ENCODE assay signal across 1 cellular context in genomic region chr19:58009666-58010301, GRCh38.
TF ChIP-seq lines count a peak whose summit lies in the region.

No MANE protein-coding gene starts in this region.

TF ChIP-seq in K562, 482 proteins besides CTCF, POLR2A, EP300 and RAD21 (continues in another document):
- no peak for TF ChIP-seq GABPB1 (CRISPR knock-in tag; IDR thresholded peaks at IDR 0.05)
- no peak for TF ChIP-seq ETS2 (tag; IDR thresholded peaks at IDR 0.05; ENCODE audit: borderline replicate concordance, poor library complexity, severe bottlenecking)
- TF ChIP-seq THRA (IDR thresholded peaks at IDR 0.05), result no peak
- TF ChIP-seq ZEB2 (IDR thresholded peaks at IDR 0.05), result no peak
- TF ChIP-seq RFX1 (IDR thresholded peaks at IDR 0.05), result peak; percentile 85
- TF ChIP-seq RBM39 (optimal IDR thresholded peaks at IDR 0.05; ENCODE audit: low read depth, low read length), result no peak
- no peak for TF ChIP-seq FOXA3 (CRISPR knock-in tag; conservative IDR thresholded peaks at IDR 0.05 in 1 of 2, IDR thresholded peaks at IDR 0.05 in 1 of 2)
- TF ChIP-seq PHF20 (IDR thresholded peaks at IDR 0.05; ENCODE audit: partially characterized antibody), result peak; percentile 57
- TF ChIP-seq SIN3A (IDR thresholded peaks at IDR 0.05; ENCODE audit: borderline replicate concordance in 2 of 2, control insufficient read depth in 1 of 2, low read depth in 2 of 2, low read length in 2 of 2), result peak in 1 of 2 experiments; percentile 22; a peak in 1 of 4 replicates
- no peak for TF ChIP-seq BRCA1 (IDR thresholded peaks at IDR 0.05)
- no peak for TF ChIP-seq BRCA1 (CRISPR knock-in tag; IDR thresholded peaks at IDR 0.05)
- no peak for TF ChIP-seq SPI1 (IDR thresholded peaks at IDR 0.05; ENCODE audit: borderline replicate concordance, low read depth, low read length)
- TF ChIP-seq EGR1 (conservative IDR thresholded peaks at IDR 0.05), result no peak
- TF ChIP-seq HCFC1 (IDR thresholded peaks at IDR 0.05; ENCODE audit: low read depth, low read length), result peak; percentile 66
- TF ChIP-seq RFX7 (CRISPR knock-in tag; IDR thresholded peaks at IDR 0.05), result no peak
- TF ChIP-seq ZSCAN29 (IDR thresholded peaks at IDR 0.05), result no peak
- peak in 1 of 2 experiments; percentile 47; a peak in 1 of 4 replicates for TF ChIP-seq MNT (conservative IDR thresholded peaks at IDR 0.05)
- TF ChIP-seq ZBTB7A (IDR thresholded peaks at IDR 0.05; ENCODE audit: borderline replicate concordance, control insufficient read depth, low read depth, low read length), result no peak
- peak; percentile 90 to 92 for TF ChIP-seq NRF1 (conservative IDR thresholded peaks at IDR 0.05 in 1 of 2, IDR thresholded peaks at IDR 0.05 in 1 of 2)
- TF ChIP-seq HDAC1 (IDR thresholded peaks at IDR 0.05), result 0 out of 4 replicates have a peak, but pooled peaks of 1 of the 2 experiments have one; percentile 37
- TF ChIP-seq ZNF830 (CRISPR knock-in tag; IDR thresholded peaks at IDR 0.05), result no peak
- no peak for TF ChIP-seq RBM34 (IDR thresholded peaks at IDR 0.05; ENCODE audit: borderline replicate concordance, insufficient read depth, low read length)
- no peak for TF ChIP-seq MCM3 (IDR thresholded peaks at IDR 0.05)
- peak; percentile 35; the same call in 1 of the 2 replicates for TF ChIP-seq ARID4B (CRISPR knock-in tag; IDR thresholded peaks at IDR 0.05)
- peak; percentile 32; the same call in 1 of the 2 replicates for TF ChIP-seq JUND (IDR thresholded peaks at IDR 0.05; ENCODE audit: borderline replicate concordance, low read depth, low read length)
- TF ChIP-seq JUND (tag; IDR thresholded peaks at IDR 0.05; ENCODE audit: borderline replicate concordance, low read depth, low read length), result peak; percentile 48; the same call in 1 of the 3 replicates
- no peak for TF ChIP-seq ARID3A (IDR thresholded peaks at IDR 0.05; ENCODE audit: borderline replicate concordance, low read depth, low read length)
- no peak for TF ChIP-seq SUPT5H (IDR thresholded peaks at IDR 0.05)
- no peak for TF ChIP-seq ZNF785 (CRISPR knock-in tag; IDR thresholded peaks at IDR 0.05)
- TF ChIP-seq ZFX (CRISPR knock-in tag; IDR thresholded peaks at IDR 0.05), result peak; percentile 33; the same call in 1 of the 2 replicates
- TF ChIP-seq ZNF133 (CRISPR knock-in tag; IDR thresholded peaks at IDR 0.05), result no peak
- no peak for TF ChIP-seq ZNF121 (CRISPR knock-in tag; conservative IDR thresholded peaks at IDR 0.05)
- no peak for TF ChIP-seq FOXA1 (IDR thresholded peaks at IDR 0.05; ENCODE audit: borderline replicate concordance)
- TF ChIP-seq CREB1 (IDR thresholded peaks at IDR 0.05), result peak; percentile 84
- TF ChIP-seq CREB1 (CRISPR knock-in tag; IDR thresholded peaks at IDR 0.05), result peak; percentile 89
- no peak for TF ChIP-seq ZNF239 (CRISPR knock-in tag; IDR thresholded peaks at IDR 0.05)
- no peak for TF ChIP-seq NONO (IDR thresholded peaks at IDR 0.05; ENCODE audit: low read depth in 2 of 2, low read length in 1 of 2)
- TF ChIP-seq MCM7 (IDR thresholded peaks at IDR 0.05), result no peak
- no peak for TF ChIP-seq HDAC3 (IDR thresholded peaks at IDR 0.05; ENCODE audit: borderline replicate concordance, partially characterized antibody)
- no peak for TF ChIP-seq COPS2 (conservative IDR thresholded peaks at IDR 0.05)
- peak; percentile 11; the same call in 1 of the 2 replicates for TF ChIP-seq NFIC (IDR thresholded peaks at IDR 0.05)
- TF ChIP-seq SNAPC5 (CRISPR knock-in tag; IDR thresholded peaks at IDR 0.05), result no peak
- TF ChIP-seq CBX2 (IDR thresholded peaks at IDR 0.05; ENCODE audit: insufficient read depth, low read length, poor library complexity, severe bottlenecking), result no peak
- no peak for TF ChIP-seq ZFP36 (IDR thresholded peaks at IDR 0.05; ENCODE audit: low read depth, low read length, partially characterized antibody)
- no peak for TF ChIP-seq PRMT5 (CRISPR knock-in tag; IDR thresholded peaks at IDR 0.05)
- TF ChIP-seq RFX5 (IDR thresholded peaks at IDR 0.05; ENCODE audit: low read depth, low read length), result no peak
- no peak for TF ChIP-seq EWSR1 (IDR thresholded peaks at IDR 0.05; ENCODE audit: borderline replicate concordance, low read depth, partially characterized antibody)
- TF ChIP-seq ATF2 (CRISPR knock-in tag; IDR thresholded peaks at IDR 0.05), result peak; percentile 60; the same call in 1 of the 2 replicates
- peak; percentile 51; the same call in 1 of the 2 replicates for TF ChIP-seq PHF8 (IDR thresholded peaks at IDR 0.05; ENCODE audit: borderline replicate concordance, low read length)
- TF ChIP-seq CTBP1 (IDR thresholded peaks at IDR 0.05; ENCODE audit: borderline replicate concordance), result no peak
- no peak for TF ChIP-seq SMC3 (conservative IDR thresholded peaks at IDR 0.05; ENCODE audit: insufficient read depth, low read depth, low read length)
- TF ChIP-seq ZNF347 (CRISPR knock-in tag; IDR thresholded peaks at IDR 0.05; ENCODE audit: low read depth), result no peak
- no peak for TF ChIP-seq NCOR1 (IDR thresholded peaks at IDR 0.05)
- TF ChIP-seq SNRNP70 (optimal IDR thresholded peaks at IDR 0.05; ENCODE audit: low read depth, low read length), result no peak
- no peak for TF ChIP-seq ESRRA (IDR thresholded peaks at IDR 0.05; ENCODE audit: borderline replicate concordance, low read depth)
- TF ChIP-seq BMI1 (IDR thresholded peaks at IDR 0.05; ENCODE audit: low read length), result no peak
- no peak for TF ChIP-seq TARDBP (IDR thresholded peaks at IDR 0.05)
- TF ChIP-seq USF2 (CRISPR knock-in tag; IDR thresholded peaks at IDR 0.05), result no peak
- no peak for TF ChIP-seq MYNN (IDR thresholded peaks at IDR 0.05)
- TF ChIP-seq MYNN (CRISPR knock-in tag; IDR thresholded peaks at IDR 0.05), result no peak
- TF ChIP-seq FOS (IDR thresholded peaks at IDR 0.05; ENCODE audit: extremely low read depth, insufficient read length), result no peak
- TF ChIP-seq ZBTB12 (CRISPR knock-in tag; IDR thresholded peaks at IDR 0.05), result peak; percentile 89
